ENCODE assay signal across 8 cellular contexts in genomic region chr12:15883536-15883935, GRCh38. TPM values are rescaled to one million over a fixed set of nuclear protein-coding genes. Genes with fewer than 3 reads are reported as not detected.
A peak's percentile ranks its signal among the peaks of the same experiment; 100 is the strongest.
DNase-seq lines count a peak whose midpoint lies in the region; ATAC-seq, FAIRE-seq and TF ChIP-seq lines count a peak whose summit lies in the region.

No MANE protein-coding gene starts in this region.

- TF ChIP-seq EP300 in tibial nerve (IDR thresholded peaks at IDR 0.05), result no peak

- H3K36me3 Mint-ChIP-seq in activated T-cell treated with anti-CD3 and anti-CD28 coated beads, Interleukin-2, amount 50 U/mL, for 4 hours (ENCODE audit: insufficient read depth), result peaks cover 38% of the 10 kb centered on the region

- H3K4me1 Mint-ChIP-seq in activated T-cell treated with anti-CD3 and anti-CD28 coated beads, Interleukin-2, amount 50 U/mL, for 4 hours (ENCODE audit: low read depth), result peaks cover 59% of the 10 kb centered on the region

- H3K4me1 ChIP-seq in adipocyte (ENCODE audit: control insufficient read depth, insufficient read depth, low read length) (peaks cover 51% of the 10 kb centered on the region), left lung (peaks cover 11 to 54% of the 10 kb centered on the region in 2 donors), tibial nerve (peaks cover 0 to 52% (median 14%) of the 10 kb centered on the region in 4 donors)

- intact Hi-C loops in left lung (cut with DNase I), result no loop called here

- no peak for TF ChIP-seq POLR2A in tibial nerve (IDR thresholded peaks at IDR 0.05)

- peak overlapping the region; percentile 95 for H3K9ac ChIP-seq in adipocyte (ENCODE audit: low read length)

- no peak for FAIRE-seq in RCC 7860 (lab: Jason Lieb, UNC)

- H3K27ac ChIP-seq in left lung (peak overlapping the region in 1 of 2 donors; percentile 96), tibial nerve (peak overlapping the region in 3 of 4 donors; percentile 89 to 98 (median 96))

- H3K4me3 ChIP-seq in adipocyte (ENCODE audit: low read length), result peak overlapping the region; percentile 99
- H3K4me3 ChIP-seq in left lung, result peak overlapping the region; percentile 59 to 71
- H3K4me3 ChIP-seq in tibial nerve, result peak overlapping the region in 3 of 4 donors; percentile 81 to 84 (median 81)

- H3K9me3 ChIP-seq in adipocyte (ENCODE audit: control insufficient read depth, low read length), result no peaks in the 10 kb centered on the region
- no peaks in the 10 kb centered on the region for H3K9me3 ChIP-seq in left lung
- no peaks in the 10 kb centered on the region for H3K9me3 ChIP-seq in tibial nerve

- no peak for DNase-seq in activated T-cell treated with anti-CD3 and anti-CD28 coated beads, Interleukin-2, amount 50 U/mL, for 4 hours
- DNase-seq in activated T-cell treated with anti-CD3 and anti-CD28 coated beads, Interleukin-2, amount 50 U/mL, for 48 hours, result no peak
- DNase-seq in adipocyte (ENCODE audit: low read depth) (peak; percentile 40), left lung (no peak), tibial nerve (ENCODE audit: low spot score in 2 of 2) (no peak), RCC 7860 (ENCODE audit: low spot score) (no peak)
- DNase-seq in activated CD4-positive, CD25-positive, alpha-beta regulatory T cell (lab: John Stamatoyannopoulos, UW), result no peak

- no peaks in the 10 kb centered on the region for H3K9me3 Mint-ChIP-seq in activated T-cell treated with anti-CD3 and anti-CD28 coated beads, Interleukin-2, amount 50 U/mL, for 4 hours

- 30 to 31% methylated on average over 6 of the region's 6 CpGs for WGBS in tibial nerve, 2 donors

- no peaks in the 10 kb centered on the region for H3K27me3 Mint-ChIP-seq in activated T-cell treated with anti-CD3 and anti-CD28 coated beads, Interleukin-2, amount 50 U/mL, for 4 hours (ENCODE audit: low read depth)

- H3K4me3 Mint-ChIP-seq in activated T-cell treated with anti-CD3 and anti-CD28 coated beads, Interleukin-2, amount 50 U/mL, for 4 hours, result peak overlapping the region; percentile 99

- no peak for TF ChIP-seq CTCF in left lung (IDR thresholded peaks at IDR 0.05)
- TF ChIP-seq CTCF in tibial nerve (IDR thresholded peaks at IDR 0.05), result no peak

- H3K27me3 ChIP-seq in adipocyte (replicated peaks; ENCODE audit: control insufficient read depth, insufficient read depth, low read length) (no peaks in the 10 kb centered on the region), left lung (no peaks in the 10 kb centered on the region), tibial nerve (no peaks in the 10 kb centered on the region)

- ATAC-seq in activated T-cell treated with anti-CD3 and anti-CD28 coated beads, Interleukin-2, amount 50 U/mL, for 4 hours, result no peak
- no peak for ATAC-seq in left lung
- ATAC-seq in GM21723 (IDR thresholded peaks at IDR 0.05; ENCODE audit: unreplicated experiment), result no peak

- H3K36me3 ChIP-seq in adipocyte (ENCODE audit: control insufficient read depth, insufficient read depth, low read length, severe bottlenecking) (peaks cover 16% of the 10 kb centered on the region), left lung (peaks cover 0 to 16% of the 10 kb centered on the region in 2 donors), tibial nerve (no peaks in the 10 kb centered on the region)

RNA-seq across cellular contexts. Expression of gene STRAP, which starts 1.3 kb away (rescaled TPM):
- 100 to 1,000 TPM; 209 to 233 (median 217) TPM for total RNA-seq in activated T-cell treated with anti-CD3 and anti-CD28 coated beads, Interleukin-2, amount 50 U/mL, for 4 hours
- total RNA-seq in left lung (100 to 1,000 TPM in 1 of 2 donors, 10 to 100 TPM in 1; 84.2 to 101 TPM), tibial nerve (10 to 100 TPM; 36.1 to 62.7 (median 45.1) TPM)

RNA-seq across cellular contexts. Expression of gene DERA, which starts 27.6 kb away (rescaled TPM):
- total RNA-seq in activated T-cell treated with anti-CD3 and anti-CD28 coated beads, Interleukin-2, amount 50 U/mL, for 4 hours, result 10 to 100 TPM in 1 of 3 donors, 1 to 10 TPM in 2; 6.8 to 10.4 (median 7.0) TPM
- 10 to 100 TPM; 36.1 to 37.3 TPM for total RNA-seq in left lung
- 10 to 100 TPM; 30.9 to 40.6 (median 34.9) TPM for total RNA-seq in tibial nerve
